Comparison of ENCODE assay signal across 8 cellular contexts in genomic region chr1:52602328-52603300, GRCh38.
DNase-seq lines count a peak whose midpoint lies in the region; ATAC-seq and TF ChIP-seq lines count a peak whose summit lies in the region.

Gene GPX7, plus strand, starts transcription at chr1:52602371. Its CDS starts 39 bp downstream, at chr1:52602410.

- ATAC-seq in HG03045 (IDR thresholded peaks at IDR 0.05; ENCODE audit: unreplicated experiment) (no peak), GM18907 (IDR thresholded peaks at IDR 0.05; ENCODE audit: unreplicated experiment) (no peak)

- H3K9me3 Mint-ChIP-seq in nephron: no peaks in the 10 kb centered on the region

- H3K4me3 ChIP-seq in fibroblast of pulmonary artery (replicated peaks; ENCODE audit: low read depth, low read length): peak within 1 kb of the TSS; percentile 49

- H3K4me3 Mint-ChIP-seq in nephron: peak within 1 kb of the TSS; percentile 81 to 93 (median 91)

- TF ChIP-seq CTCF in GM10266 (IDR thresholded peaks at IDR 0.05; ENCODE audit: control insufficient read depth, insufficient read depth, low read depth, missing control alignments): no peak
- TF ChIP-seq CTCF in fibroblast of pulmonary artery (IDR thresholded peaks at IDR 0.05; ENCODE audit: low read length, missing control alignments): no peak
- TF ChIP-seq CTCF in nephron (IDR thresholded peaks at IDR 0.05; ENCODE audit: unreplicated experiment in 3 of 3): no peak

- H3K27ac Mint-ChIP-seq in nephron: peak within 1 kb of the TSS; percentile 86 to 99 (median 94)

- peaks cover 22% of the 10 kb centered on the region for H3K36me3 Mint-ChIP-seq in nephron (ENCODE audit: low read depth)

- no peaks in the 10 kb centered on the region for H3K27me3 Mint-ChIP-seq in nephron (ENCODE audit: low read depth)

- peaks cover 43% of the 10 kb centered on the region for H3K4me1 Mint-ChIP-seq in nephron

- DNase-seq in GM10266 (ENCODE audit: extremely low spot score): peak; percentile 72
- peak; percentile 16 for DNase-seq in NCI-H526 treated with DMSO at 0.1 percent for 48 hours (lab: John Stamatoyannopoulos, UW)
- peak; percentile 32 to 38 for DNase-seq in activated T-helper 1 cell treated with anti-CD3 and anti-CD28 coated beads, Interleukin-2, amount 50 U/mL, for 16 hours (ENCODE audit: low read depth in 1 of 2, low spot score in 1 of 2)
- DNase-seq in fibroblast of pulmonary artery (ENCODE audit: low read depth): peak; percentile 62
- peak; percentile 37 to 71 (median 52) for DNase-seq in stimulated activated naive CD4-positive, alpha-beta T cell (lab: John Stamatoyannopoulos, UW)

Comparison
In these comparisons a context has a peak if more than half of its experiments do, and no peak if none do; other contexts are left out.
1. DNase-seq: peak in every context shown above with its lines; median percentile 72 in GM10266; 62 in fibroblast of pulmonary artery; 52 in stimulated activated naive CD4-positive, alpha-beta T cell; 35 in activated T-helper 1 cell treated with anti-CD3 and anti-CD28 coated beads, Interleukin-2, amount 50 U/mL, for 16 hours; 16 in NCI-H526 treated with DMSO at 0.1 percent for 48 hours.